ENCODE assay signal across 15 cellular contexts in genomic region chr16:73025111-73025505, GRCh38. TPM values are rescaled to one million over a fixed set of nuclear protein-coding genes. Genes with fewer than 3 reads are reported as not detected.
DNase-seq lines count a peak whose midpoint lies in the region; ATAC-seq and TF ChIP-seq lines count a peak whose summit lies in the region.
"Had no signal": no experiment of that assay in that cellular context is flagged by ENCODE, and none has a peak within 500 bp of the region (broad histone marks: within the 10 kb centered on the region; RNA-seq: fewer than 3 reads in every experiment).

No MANE protein-coding gene starts in this region.

- no peaks in the 10 kb centered on the region for H3K36me3 ChIP-seq in SK-N-SH (replicated peaks in 1 of 2; ENCODE audit: control insufficient read depth in 1 of 2, insufficient read depth in 2 of 2, low read length in 1 of 2)
- no peaks in the 10 kb centered on the region for H3K36me3 ChIP-seq in prostate gland
- H3K36me3 ChIP-seq in vagina: no peaks in the 10 kb centered on the region
- H3K36me3 ChIP-seq: colonic mucosa had no signal

- DNase-seq in SK-N-SH (no peak), left ventricle myocardium superior (peak; percentile 56), prostate gland (ENCODE audit: low spot score) (no peak), vagina (ENCODE audit: extremely low spot score in 2 of 2) (no peak), HT-29 (ENCODE audit: low spot score) (no peak), substantia nigra (lab: John Stamatoyannopoulos, UW) (no peak)
- DNase-seq in stimulated activated effector memory CD8-positive, alpha-beta T cell treated with anti-CD3 and anti-CD28 coated beads, Interleukin-12 subunit alpha, Interleukin-12 subunit beta, amount 100 ng/mL, for 72 hours (ENCODE audit: low spot score in 2 of 2): no peak
- DNase-seq: activated CD4-positive, alpha-beta T cell treated with anti-CD3 and anti-CD28 coated beads for 4 hours; activated T-cell treated with anti-CD3 and anti-CD28 coated beads, Interleukin-2, amount 50 U/mL, for 48 hours; CD8-positive, alpha-beta memory T cell; colonic mucosa; hippocampal formation; NCI-H1417 had no signal

- no peaks in the 10 kb centered on the region for H3K9me3 Mint-ChIP-seq in stimulated activated effector memory CD8-positive, alpha-beta T cell treated with anti-CD3 and anti-CD28 coated beads, Interleukin-12 subunit alpha, Interleukin-12 subunit beta, amount 100 ng/mL, for 72 hours

- peaks cover 13% of the 10 kb centered on the region for H3F3A ChIP-seq in SK-N-SH (replicated peaks; ENCODE audit: insufficient read depth)

- H3K27ac ChIP-seq in SK-N-SH (ENCODE audit: low read depth in 2 of 2, low read length in 1 of 2): peak overlapping the region; percentile 37 to 51; a peak in 2 of 4 replicates
- H3K27ac ChIP-seq in prostate gland: peak overlapping the region; percentile 50 to 60
- peak overlapping the region; percentile 36 for H3K27ac ChIP-seq in vagina
- no peak overlapping the region for H3K27ac ChIP-seq in substantia nigra (ENCODE audit: low read depth, low read length, poor library complexity, severe bottlenecking)
- H3K27ac ChIP-seq: colonic mucosa, KMS-11 had no signal

- peaks cover 81% of the 10 kb centered on the region for H4K20me1 ChIP-seq in SK-N-SH (ENCODE audit: insufficient read depth)

- ATAC-seq in SK-N-SH treated with all-trans-retinoic acid at 6 μM for 48 hours (no peak), left ventricle myocardium superior (peak; percentile 68)
- no peak for ATAC-seq in stimulated activated effector memory CD8-positive, alpha-beta T cell treated with anti-CD3 and anti-CD28 coated beads, Interleukin-12 subunit alpha, Interleukin-12 subunit beta, amount 100 ng/mL, for 72 hours

- no peak for TF ChIP-seq EP300 in SK-N-SH (IDR thresholded peaks at IDR 0.05; ENCODE audit: borderline replicate concordance in 1 of 2, low read depth in 1 of 2, low read length in 1 of 2)

- H3K9ac ChIP-seq in SK-N-SH: no peak overlapping the region
- H3K9ac ChIP-seq: KMS-11 had no signal

- POLR2A ChIA-PET in SK-N-SH (lab: Yijun Ruan, JAX): no interaction called here

- TF ChIP-seq CTCF in SK-N-SH (IDR thresholded peaks at IDR 0.05): no peak
- no peak for TF ChIP-seq CTCF in prostate gland (IDR thresholded peaks at IDR 0.05)
- no peak for TF ChIP-seq CTCF in vagina (IDR thresholded peaks at IDR 0.05)

- H3K9me3 ChIP-seq in SK-N-SH: no peaks in the 10 kb centered on the region
- no peaks in the 10 kb centered on the region for H3K9me3 ChIP-seq in prostate gland
- no peaks in the 10 kb centered on the region for H3K9me3 ChIP-seq in vagina
- H3K9me3 ChIP-seq: colonic mucosa had no signal

- no peak for TF ChIP-seq RAD21 in SK-N-SH (IDR thresholded peaks at IDR 0.05; ENCODE audit: low read length)

- no peak for TF ChIP-seq POLR2A in prostate gland (IDR thresholded peaks at IDR 0.05)
- no peak for TF ChIP-seq POLR2A in vagina (IDR thresholded peaks at IDR 0.05)

- CTCF ChIA-PET in SK-N-SH (lab: Yijun Ruan, JAX): interaction anchor here (2.2 kb wide), 1 partner anchor 192 kb away, joined by 8 read pairs; no protein-coding TSS in a partner anchor

- intact Hi-C loops in left ventricle myocardium superior (cut with micrococcal nuclease): no loop called here
- intact Hi-C loops in prostate gland (cut with DNase I): no loop called here
- intact Hi-C loops in vagina (cut with DNase I): no loop called here

- H2AFZ ChIP-seq in SK-N-SH (ENCODE audit: low read depth): no peak overlapping the region

- no peaks in the 10 kb centered on the region for H3K36me3 Mint-ChIP-seq in stimulated activated effector memory CD8-positive, alpha-beta T cell treated with anti-CD3 and anti-CD28 coated beads, Interleukin-12 subunit alpha, Interleukin-12 subunit beta, amount 100 ng/mL, for 72 hours
- H3K36me3 Mint-ChIP-seq: CD8-positive, alpha-beta memory T cell had no signal

- H3K4me1 ChIP-seq in SK-N-SH (ENCODE audit: control insufficient read depth in 1 of 2, insufficient read depth in 2 of 2, low read depth in 1 of 2, low read length in 1 of 2): peaks cover 0 to 61% of the 10 kb centered on the region in 2 experiments; a peak in 2 of 4 replicates
- H3K4me1 ChIP-seq in prostate gland (replicated peaks): peaks cover 6% of the 10 kb centered on the region
- H3K4me1 ChIP-seq in vagina: peaks cover 46% of the 10 kb centered on the region
- H3K4me1 ChIP-seq: colonic mucosa had no signal

- 0 out of 2 replicates have a peak overlapping the region, but pooled peaks have one; percentile 8 for H3K4me2 ChIP-seq in SK-N-SH
- H3K4me2 ChIP-seq: KMS-11 had no signal

- H3K4me1 Mint-ChIP-seq in stimulated activated effector memory CD8-positive, alpha-beta T cell treated with anti-CD3 and anti-CD28 coated beads, Interleukin-12 subunit alpha, Interleukin-12 subunit beta, amount 100 ng/mL, for 72 hours: no peaks in the 10 kb centered on the region
- H3K4me1 Mint-ChIP-seq: CD8-positive, alpha-beta memory T cell had no signal

- no peak overlapping the region for H3K27ac Mint-ChIP-seq in stimulated activated effector memory CD8-positive, alpha-beta T cell treated with anti-CD3 and anti-CD28 coated beads, Interleukin-12 subunit alpha, Interleukin-12 subunit beta, amount 100 ng/mL, for 72 hours
- H3K27ac Mint-ChIP-seq: CD8-positive, alpha-beta memory T cell had no signal

- no peaks in the 10 kb centered on the region for H3K9me2 ChIP-seq in SK-N-SH

- H3K4me3 Mint-ChIP-seq in stimulated activated effector memory CD8-positive, alpha-beta T cell treated with anti-CD3 and anti-CD28 coated beads, Interleukin-12 subunit alpha, Interleukin-12 subunit beta, amount 100 ng/mL, for 72 hours: no peak overlapping the region
- H3K4me3 Mint-ChIP-seq: CD8-positive, alpha-beta memory T cell had no signal

- H3K27me3 ChIP-seq in SK-N-SH (ENCODE audit: insufficient read depth): no peaks in the 10 kb centered on the region
- H3K27me3 ChIP-seq in prostate gland (replicated peaks; ENCODE audit: insufficient read depth): no peaks in the 10 kb centered on the region
- H3K27me3 ChIP-seq in vagina: no peaks in the 10 kb centered on the region
- H3K27me3 ChIP-seq: colonic mucosa had no signal

- 83% methylated on average over 10 of the region's 10 CpGs for WGBS in SK-N-SH (ENCODE audit: low lambda C conversion rate)
- WGBS in prostate gland: 17% methylated on average over 10 of the region's 10 CpGs

- H3K79me2 ChIP-seq in SK-N-SH (ENCODE audit: insufficient read depth): peaks cover 93% of the 10 kb centered on the region

- H3K4me3 ChIP-seq in SK-N-SH (ENCODE audit: low read depth in 2 of 2, low read length in 1 of 2) (no peak overlapping the region), prostate gland (no peak overlapping the region), vagina (no peak overlapping the region)
- H3K4me3 ChIP-seq: colonic mucosa had no signal

TF ChIP-seq in SK-N-SH, 30 proteins besides CTCF, POLR2A, EP300 and RAD21:
- no peak for TF ChIP-seq RFX5 (IDR thresholded peaks at IDR 0.05; ENCODE audit: low read length)
- TF ChIP-seq GATA2 (CRISPR knock-in tag; IDR thresholded peaks at IDR 0.05): no peak
- no peak for TF ChIP-seq TCF12 (IDR thresholded peaks at IDR 0.05)
- TF ChIP-seq RCOR1 (IDR thresholded peaks at IDR 0.05; ENCODE audit: low read length): no peak
- no peak for TF ChIP-seq FOSL2 (IDR thresholded peaks at IDR 0.05; ENCODE audit: borderline replicate concordance, low read depth)
- no peak for TF ChIP-seq TEAD4 (IDR thresholded peaks at IDR 0.05; ENCODE audit: borderline replicate concordance, insufficient read depth)
- TF ChIP-seq FOXM1 (IDR thresholded peaks at IDR 0.05; ENCODE audit: low read depth): no peak
- no peak for TF ChIP-seq TAF1 (IDR thresholded peaks at IDR 0.05; ENCODE audit: borderline replicate concordance, low read depth, low read length)

TF ChIP-seq in SK-N-SH treated with all-trans-retinoic acid at 6 μM for 48 hours, 23 proteins besides CTCF, POLR2A, EP300 and RAD21:
- TF ChIP-seq CREB5 (CRISPR knock-in tag; IDR thresholded peaks at IDR 0.05; ENCODE audit: low read depth) (no peak), TOX (CRISPR knock-in tag; IDR thresholded peaks at IDR 0.05; ENCODE audit: borderline replicate concordance) (no peak), BACH2 (CRISPR knock-in tag; IDR thresholded peaks at IDR 0.05; ENCODE audit: borderline replicate concordance) (no peak), ZNF8 (CRISPR knock-in tag; IDR thresholded peaks at IDR 0.05) (no peak), ZC3H10 (CRISPR knock-in tag; IDR thresholded peaks at IDR 0.05) (no peak)
- TF ChIP-seq, protein P1, sequence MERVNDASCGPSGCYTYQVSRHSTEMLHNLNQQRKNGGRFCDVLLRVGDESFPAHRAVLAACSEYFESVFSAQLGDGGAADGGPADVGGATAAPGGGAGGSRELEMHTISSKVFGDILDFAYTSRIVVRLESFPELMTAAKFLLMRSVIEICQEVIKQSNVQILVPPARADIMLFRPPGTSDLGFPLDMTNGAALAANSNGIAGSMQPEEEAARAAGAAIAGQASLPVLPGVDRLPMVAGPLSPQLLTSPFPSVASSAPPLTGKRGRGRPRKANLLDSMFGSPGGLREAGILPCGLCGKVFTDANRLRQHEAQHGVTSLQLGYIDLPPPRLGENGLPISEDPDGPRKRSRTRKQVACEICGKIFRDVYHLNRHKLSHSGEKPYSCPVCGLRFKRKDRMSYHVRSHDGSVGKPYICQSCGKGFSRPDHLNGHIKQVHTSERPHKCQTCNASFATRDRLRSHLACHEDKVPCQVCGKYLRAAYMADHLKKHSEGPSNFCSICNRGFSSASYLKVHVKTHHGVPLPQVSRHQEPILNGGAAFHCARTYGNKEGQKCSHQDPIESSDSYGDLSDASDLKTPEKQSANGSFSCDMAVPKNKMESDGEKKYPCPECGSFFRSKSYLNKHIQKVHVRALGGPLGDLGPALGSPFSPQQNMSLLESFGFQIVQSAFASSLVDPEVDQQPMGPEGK (CRISPR knock-in tag; IDR thresholded peaks at IDR 0.05; ENCODE audit: borderline replicate concordance): no peak

RNA-seq across cellular contexts. Expression of gene ZFHX3, which starts 22.8 kb away (rescaled TPM):
- polyA plus RNA-seq in SK-N-SH (2012; rRNA removed): 1.9 and 2.0 TPM in 2 replicates
- 1.9 and 2.0 TPM in 2 replicates for polyA plus RNA-seq in SK-N-SH (2012; cell fraction: cytosol; rRNA removed)
- 4.1 and 5.0 TPM in 2 replicates for polyA plus RNA-seq in SK-N-SH (2012; cell fraction: nucleus; rRNA removed)
- total RNA-seq in left ventricle myocardium superior (8.1 TPM), prostate gland (10 to 100 TPM; 51.1 to 53.9 TPM), vagina (28.0 TPM)
- total RNA-seq in HT-29 (2014; rRNA removed; shearing (Covaris generic)): 2.6 and 3.5 TPM in 2 replicates
